Comparison of ENCODE assay signal across 35 cellular contexts in genomic region chr2:151857650-151858049, GRCh38. TPM values are rescaled to one million over a fixed set of nuclear protein-coding genes. Genes with fewer than 3 reads are reported as not detected.
DNase-seq lines count a peak whose midpoint lies in the region; ATAC-seq and TF ChIP-seq lines count a peak whose summit lies in the region.
"Had no signal": no experiment of that assay in that cellular context is flagged by ENCODE, and none has a peak within 500 bp of the region (broad histone marks: within the 10 kb centered on the region; RNA-seq: fewer than 3 reads in every experiment).

No MANE protein-coding gene starts in this region.

- H3K4me1 ChIP-seq in upper lobe of left lung = peaks cover 0 to 18% (median 8%) of the 10 kb centered on the region in 4 donors
- H3K4me1 ChIP-seq: adrenal gland, spleen had no signal

- no peak for TF ChIP-seq CTCF in upper lobe of left lung (IDR thresholded peaks at IDR 0.05)
- TF ChIP-seq CTCF in foreskin fibroblast (IDR thresholded peaks at IDR 0.05; ENCODE audit: low read depth, low read length) = no peak

- DNase-seq in DMS53 (lab: John Stamatoyannopoulos, UW) (peak; percentile 32), DMS53 treated with DMSO at 0.1 percent for 48 hours (lab: John Stamatoyannopoulos, UW; ENCODE audit: unreplicated experiment) (no peak), astrocyte of the hippocampus (ENCODE audit: low read depth, low spot score) (peak; percentile 17), kidney glomerular epithelial cell (lab: John Stamatoyannopoulos, UW) (peak; percentile 3), upper lobe of left lung (peak in 1 of 2 donors; percentile 85), GM19238 (ENCODE audit: insufficient read length, low spot score) (no peak), foreskin fibroblast (no peak), cerebellar nuclear complex (lab: John Stamatoyannopoulos, UW) (no peak)
- DNase-seq: activated CD4-positive, alpha-beta T cell treated with anti-CD3 and anti-CD28 coated beads, Interleukin-2, amount 50 U/mL, for 4 hours; activated CD8-positive, alpha-beta memory T cell treated with anti-CD3 and anti-CD28 coated beads, Interleukin-2, amount 10 ng/mL, durations not matched to agents 7 days and 5 days; activated naive CD4-positive, alpha-beta T cell treated with anti-CD3 and anti-CD28 coated beads for 36 hours; activated T-cell treated with anti-CD3 and anti-CD28 coated beads, Interleukin-2, amount 50 U/mL, for 72 hours; adrenal gland; brain microvascular endothelial cell; C1 segment of cervical spinal cord; COR-L47; GDM1; glutamatergic neuron; islet precursor cell; naive thymus-derived CD4-positive, alpha-beta T cell; NCI-H1436 treated with DMSO at 0.1 percent for 48 hours; NCI-H2081 treated with DMSO at 0.1 percent for 48 hours; NCI-H446 treated with DMSO at 0.1 percent for 48 hours; OCI-M1; posterior cingulate gyrus; right cardiac atrium; spleen; stimulated activated CD8-positive, alpha-beta memory T cell treated with anti-CD3 and anti-CD28 coated beads, Interleukin-4, amount 100 ng/mL, for 48 hours; stimulated activated naive CD8-positive, alpha-beta T cell treated with anti-CD3 and anti-CD28 coated beads, Interleukin-15, amount 100 ng/mL, for 72 hours; T-helper 17 cell had no signal

- no peaks in the 10 kb centered on the region for H3K27me3 ChIP-seq in upper lobe of left lung
- H3K27me3 ChIP-seq: adrenal gland, brain microvascular endothelial cell, neutrophil, spleen, tibial nerve had no signal

- H3K4me3 ChIP-seq in upper lobe of left lung = no peak overlapping the region
- H3K4me3 ChIP-seq in foreskin fibroblast (ENCODE audit: low read depth in 1 of 2, low read length in 2 of 2) = no peak overlapping the region
- H3K4me3 ChIP-seq: adrenal gland, spleen, tibial nerve had no signal

- H3K27ac ChIP-seq in upper lobe of left lung = no peak overlapping the region
- H3K27ac ChIP-seq: 22Rv1, adrenal gland, brain microvascular endothelial cell, neutrophil, spleen, tibial nerve had no signal

- H3K36me3 ChIP-seq in upper lobe of left lung = no peaks in the 10 kb centered on the region
- H3K36me3 ChIP-seq: adrenal gland, brain microvascular endothelial cell, neutrophil, spleen, tibial nerve had no signal

- no peak for TF ChIP-seq POLR2A in upper lobe of left lung (IDR thresholded peaks at IDR 0.05)

- ATAC-seq in upper lobe of left lung (ENCODE audit: low FRiP score in 2 of 2) = peak; percentile 59 to 93
- ATAC-seq: activated CD4-positive, CD25-positive, alpha-beta regulatory T cell treated with anti-CD3 and anti-CD28 coated beads, Interleukin-2, amount 50 U/mL, for 24 hours; activated CD8-positive, alpha-beta memory T cell treated with anti-CD3 and anti-CD28 coated beads, Interleukin-2, amount 10 ng/mL, durations not matched to agents 7 days and 5 days; naive thymus-derived CD4-positive, alpha-beta T cell; right cardiac atrium; Right ventricle myocardium inferior; stimulated activated naive CD8-positive, alpha-beta T cell treated with anti-CD3 and anti-CD28 coated beads, Interleukin-15, amount 100 ng/mL, for 72 hours; T-helper 17 cell had no signal

- no peaks in the 10 kb centered on the region for H3K9me3 ChIP-seq in upper lobe of left lung
- H3K9me3 ChIP-seq: adrenal gland, neutrophil, spleen, tibial nerve had no signal

- peak in 1 of 4 donors; percentile 51 for TF ChIP-seq EP300 in upper lobe of left lung (IDR thresholded peaks at IDR 0.05)

RNA-seq across cellular contexts. Expression of gene ARL5A, which starts 29.4 kb away (rescaled TPM):
- 10 to 100 TPM; 52.4 to 76.8 (median 54.9) TPM for total RNA-seq in upper lobe of left lung

Comparison
In these comparisons a context has a peak if more than half of its experiments do, and no peak if none do; other contexts are left out.
1. DNase-seq: peak in DMS53 (single experiment), astrocyte of the hippocampus (single experiment) and kidney glomerular epithelial cell (single experiment); none in DMS53 treated with DMSO at 0.1 percent for 48 hours (single experiment), GM19238 (single experiment), foreskin fibroblast (0 of 2) and cerebellar nuclear complex (0 of 2).